Comparison of ENCODE assay signal across 8 cellular contexts in genomic region chr16:81315271-81316175, GRCh38. TPM values are rescaled to one million over a fixed set of nuclear protein-coding genes. Genes with fewer than 3 reads are reported as not detected.
A peak's percentile ranks its signal among the peaks of the same experiment; 100 is the strongest.
DNase-seq lines count a peak whose midpoint lies in the region; ATAC-seq and TF ChIP-seq lines count a peak whose summit lies in the region.

No MANE protein-coding gene starts in this region.

- peaks cover 91% of the 10 kb centered on the region for H3K79me2 ChIP-seq in neural progenitor cell (ENCODE audit: low read depth)

- H3K27ac ChIP-seq in Panc1 (ENCODE audit: low read length) (peak overlapping the region; percentile 35; the same call in 1 of the 2 replicates), neural progenitor cell (peak overlapping the region; percentile 43), thymus (ENCODE audit: low read depth) (peak overlapping the region; percentile 89)

- intact Hi-C loops in Panc1 (cut with micrococcal nuclease; ENCODE audit: unreplicated experiment), result no loop called here

- no peaks in the 10 kb centered on the region for H3K27me3 Mint-ChIP-seq in neural progenitor cell (ENCODE audit: insufficient read depth, low read depth)

- H3K36me3 ChIP-seq in Panc1 (ENCODE audit: control insufficient read depth, insufficient read depth, low read length) (peaks cover 6% of the 10 kb centered on the region; the same call in 1 of the 2 replicates), neural progenitor cell (no peaks in the 10 kb centered on the region), thymus (ENCODE audit: control insufficient read depth, insufficient read depth) (no peaks in the 10 kb centered on the region)

- peaks cover 7% of the 10 kb centered on the region for H3F3A ChIP-seq in neural progenitor cell (ENCODE audit: low read depth)

- H4K20me1 ChIP-seq in neural progenitor cell (ENCODE audit: low read depth), result peaks cover 44% of the 10 kb centered on the region

- H3K9ac ChIP-seq in neural progenitor cell, result peak overlapping the region; percentile 63

- H3K27me3 ChIP-seq in Panc1 (ENCODE audit: control insufficient read depth, insufficient read depth, low read length) (no peaks in the 10 kb centered on the region), neural progenitor cell (peaks cover 12% of the 10 kb centered on the region), thymus (ENCODE audit: control insufficient read depth, insufficient read depth) (no peaks in the 10 kb centered on the region)

- DNase-seq in NCI-H510A (lab: John Stamatoyannopoulos, UW), result peak; percentile 3
- DNase-seq in NCI-H510A treated with DMSO at 0.1 percent for 48 hours (lab: John Stamatoyannopoulos, UW), result no peak
- DNase-seq in Panc1 (ENCODE audit: low read depth, low spot score), result no peak
- DNase-seq in activated gamma-delta T cell treated with anti-CD3 and anti-CD28 coated beads, Interleukin-2, amount 50 U/mL, for 16 hours (ENCODE audit: low read depth), result peak; percentile 22
- peak; percentile 26 for DNase-seq in foreskin melanocyte
- DNase-seq in neural progenitor cell (ENCODE audit: low spot score), result peak; percentile 45

- BruUV-seq in Panc1 (replicated peaks; lab: Mats Ljungman, UMichigan), result TSS peak; percentile 69

- 1% methylated on average over 88 of the region's 88 CpGs for WGBS in thymus

- TF ChIP-seq CTCF in Panc1 (IDR thresholded peaks at IDR 0.05) (no peak), neural progenitor cell (IDR thresholded peaks at IDR 0.05) (no peak)

- CTCF ChIA-PET in Panc1 (lab: Charles Lee), result no interaction called here

- peaks cover 11% of the 10 kb centered on the region for H3K4me1 ChIP-seq in Panc1 (ENCODE audit: control insufficient read depth, insufficient read depth, low read length)
- H3K4me1 ChIP-seq in neural progenitor cell, result peaks cover 10% of the 10 kb centered on the region
- peaks cover 16% of the 10 kb centered on the region for H3K4me1 ChIP-seq in thymus (ENCODE audit: control insufficient read depth, insufficient read depth, low read length)

- H3K4me2 ChIP-seq in neural progenitor cell, result peak overlapping the region; percentile 98

- H3K4me3 ChIP-seq in Panc1 (ENCODE audit: low read depth in 2 of 2, low read length in 2 of 2) (peak overlapping the region; percentile 95), neural progenitor cell (peak overlapping the region; percentile 69), thymus (ENCODE audit: low read length) (peak overlapping the region; percentile 91)

- no peaks in the 10 kb centered on the region for H3K36me3 Mint-ChIP-seq in neural progenitor cell

- peak overlapping the region; percentile 48 for H3K27ac Mint-ChIP-seq in neural progenitor cell

- in situ Hi-C loops in Panc1 (cut with HindIII; ENCODE audit: low pct_unique_long_range_greater_than_20kb, low sequenced_read_pairs), result no loop called here

- no peak overlapping the region for H2AFZ ChIP-seq in neural progenitor cell (replicated peaks)

- POLR2A ChIA-PET in Panc1 (lab: Charles Lee), result no interaction called here

- no peaks in the 10 kb centered on the region for H3K9me3 ChIP-seq in Panc1 (ENCODE audit: control insufficient read depth, insufficient read depth, low read depth, low read length)
- H3K9me3 ChIP-seq in neural progenitor cell (ENCODE audit: low read depth), result no peaks in the 10 kb centered on the region
- H3K9me3 ChIP-seq in thymus (ENCODE audit: control insufficient read depth), result no peaks in the 10 kb centered on the region

- no peaks in the 10 kb centered on the region for H3K9me3 Mint-ChIP-seq in neural progenitor cell

- ATAC-seq in HG02943 (IDR thresholded peaks at IDR 0.05; ENCODE audit: low read depth, unreplicated experiment) (peak; percentile 31), Panc1 (peak; percentile 59)

- H3K4me3 Mint-ChIP-seq in neural progenitor cell, result peak overlapping the region; percentile 94

- H3K4me1 Mint-ChIP-seq in neural progenitor cell, result peaks cover 24% of the 10 kb centered on the region

RNA-seq across cellular contexts. Expression of gene GAN, which starts 0.8 kb away (rescaled TPM):
- 9.1 TPM for total RNA-seq in Panc1 (2021; ENCODE audit: unreplicated experiment)
- 1.2 TPM for polyA plus RNA-seq in Panc1 (2012; ENCODE audit: insufficient read length)
- total RNA-seq in neural progenitor cell (ENCODE audit: low replicate concordance), result 22.0 and 25.5 TPM in 2 replicates
- 2.4 TPM for polyA plus RNA-seq in thymus

Comparison
In these comparisons a context has a peak if more than half of its experiments do, and no peak if none do; other contexts are left out.
1. DNase-seq: peak in NCI-H510A (single experiment), activated gamma-delta T cell treated with anti-CD3 and anti-CD28 coated beads, Interleukin-2, amount 50 U/mL, for 16 hours (single experiment), foreskin melanocyte (single experiment) and neural progenitor cell (single experiment); none in NCI-H510A treated with DMSO at 0.1 percent for 48 hours (single experiment) and Panc1 (single experiment).
2. H3K27ac ChIP-seq: peak in every context shown above with its lines; median percentile 89 in thymus; 43 in neural progenitor cell; 35 in Panc1.
3. Peak in every context shown above with its lines, with median percentiles within 50 percentile points of each other: H3K4me3 ChIP-seq.